8 cellular contexts compared by ENCODE assay signal in the genomic region with DNA sequence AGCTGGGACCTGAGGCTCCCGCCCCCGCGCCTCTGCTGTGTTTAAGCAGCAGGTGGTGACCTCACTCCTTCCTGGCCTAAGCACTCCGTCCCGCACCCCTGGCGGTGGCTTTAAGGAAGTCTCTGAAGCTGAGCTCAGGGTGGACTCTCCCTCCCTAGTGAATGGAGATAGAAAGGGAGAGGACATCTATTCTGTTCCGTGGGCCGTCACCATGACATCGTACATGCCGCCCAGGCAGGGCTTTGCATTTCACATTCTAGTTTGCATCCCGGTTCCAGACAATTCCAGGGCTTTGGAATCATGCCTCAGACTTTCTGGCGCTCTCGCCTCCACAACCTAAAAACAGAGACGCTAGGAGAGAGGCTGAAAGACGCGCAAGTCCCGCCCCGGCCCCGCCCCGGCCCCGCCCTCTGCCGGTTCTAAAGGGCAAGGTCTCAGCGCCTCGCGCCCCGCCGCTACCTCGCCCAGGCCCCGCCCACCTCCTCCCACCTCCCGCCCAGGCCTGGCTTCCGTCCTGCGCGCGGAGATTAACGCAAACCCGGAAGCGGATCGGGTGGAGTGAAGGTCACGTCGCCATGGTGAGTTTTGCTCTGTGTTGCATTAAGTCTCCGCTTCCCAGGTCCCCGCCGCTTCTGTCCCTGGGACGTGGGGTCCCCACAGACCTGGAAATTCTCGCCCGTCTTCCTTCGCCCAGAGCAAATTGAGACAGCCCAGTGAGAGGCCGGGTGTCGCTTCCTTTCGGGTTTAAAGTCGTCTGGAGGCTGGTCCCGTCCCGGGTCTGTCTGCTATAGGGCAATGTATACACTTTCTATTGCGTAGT. TPM values are rescaled to one million over a fixed set of nuclear protein-coding genes. Genes with fewer than 3 reads are reported as not detected.
A peak's percentile ranks its signal among the peaks of the same experiment; 100 is the strongest.
DNase-seq lines count a peak whose midpoint lies in the region; FAIRE-seq and TF ChIP-seq lines count a peak whose summit lies in the region.

Gene ZNF808 (plus strand): TSS at position 535 of the 820 bp plus-strand sequence. CDS start 15,617 bp downstream, outside the sequence.

- H3K27me3 ChIP-seq in Loucy (ENCODE audit: insufficient read depth, low read length, poor library complexity, severe bottlenecking) (no peaks in the 10 kb centered on the region), SJCRH30 (no peaks in the 10 kb centered on the region), neuronal stem cell (ENCODE audit: control insufficient read depth in 3 of 3, insufficient read depth in 3 of 3, low read depth in 1 of 3, low read length in 3 of 3) (no peaks in the 10 kb centered on the region), subcutaneous abdominal adipose tissue (ENCODE audit: control insufficient read depth in 5 of 5, insufficient read depth in 4 of 5, low read length in 5 of 5) (no peaks in the 10 kb centered on the region)

- peak within 1 kb of the TSS; percentile 87 for H3K18ac ChIP-seq in neuronal stem cell (ENCODE audit: low read length)

- peaks cover 22% of the 10 kb centered on the region for H3K79me2 ChIP-seq in Loucy (ENCODE audit: insufficient read depth, low read length)

- peak; percentile 95 for DNase-seq in G401 (ENCODE audit: low spot score)
- DNase-seq in H54 (ENCODE audit: insufficient read length, low spot score): peak; percentile 90
- DNase-seq in SJCRH30: peak; percentile 93 to 95
- peak; percentile 92 to 98 (median 96) for DNase-seq in activated naive CD4-positive, alpha-beta T cell (lab: John Stamatoyannopoulos, UW)
- DNase-seq in foreskin melanocyte: peak; percentile 78
- peak; percentile 89 for DNase-seq in neuronal stem cell (ENCODE audit: low spot score)

- H2BK5ac ChIP-seq in neuronal stem cell (ENCODE audit: low read length): no peak within 1 kb of the TSS

- in situ Hi-C loops in G401 (cut with HindIII; ENCODE audit: low sequenced_read_pairs): no loop called here

- peak within 1 kb of the TSS; percentile 92 for H3K23ac ChIP-seq in neuronal stem cell (ENCODE audit: low read depth, low read length, poor library complexity)

- no peak within 1 kb of the TSS for H3K14ac ChIP-seq in neuronal stem cell (ENCODE audit: low read length)

- no peaks in the 10 kb centered on the region for H3F3A ChIP-seq in Loucy (ENCODE audit: low read depth)

- H3K27ac ChIP-seq in SJCRH30 (peak within 1 kb of the TSS; percentile 73), neuronal stem cell (replicated peaks; ENCODE audit: low read length) (peak within 1 kb of the TSS; percentile 75), subcutaneous abdominal adipose tissue (ENCODE audit: low read depth, low read length) (peak within 1 kb of the TSS; percentile 93)

- no peaks in the 10 kb centered on the region for H3K9me2 ChIP-seq in Loucy (replicated peaks; ENCODE audit: low read depth, low read length)

- FAIRE-seq in H54 (lab: Jason Lieb, UNC): peak; percentile 53

- no peaks in the 10 kb centered on the region for H3K9me3 ChIP-seq in Loucy (ENCODE audit: insufficient read depth, low read depth, low read length)
- H3K9me3 ChIP-seq in SJCRH30 (replicated peaks): 0 out of 2 replicates have a peak, but pooled peaks cover 4% of the 10 kb centered on the region
- H3K9me3 ChIP-seq in neuronal stem cell (replicated peaks in 1 of 2; ENCODE audit: control insufficient read depth in 2 of 2, insufficient read depth in 1 of 2, low read depth in 1 of 2, low read length in 2 of 2): peaks cover 0 to 2% of the 10 kb centered on the region in 2 donors
- no peaks in the 10 kb centered on the region for H3K9me3 ChIP-seq in subcutaneous abdominal adipose tissue (ENCODE audit: control insufficient read depth in 5 of 5, low read length in 5 of 5)

- H2AFZ ChIP-seq in Loucy (ENCODE audit: low read length) (peak within 1 kb of the TSS; percentile 96), neuronal stem cell (ENCODE audit: low read length) (peak within 1 kb of the TSS; percentile 96)

- H3K4me3 ChIP-seq in Loucy (ENCODE audit: low read length, poor library complexity, severe bottlenecking): peak within 1 kb of the TSS; percentile 90
- peak within 1 kb of the TSS; percentile 96 for H3K4me3 ChIP-seq in SJCRH30
- H3K4me3 ChIP-seq in neuronal stem cell (ENCODE audit: low read length in 2 of 2): peak within 1 kb of the TSS; percentile 77 to 91
- peak within 1 kb of the TSS; percentile 87 to 96 (median 93) for H3K4me3 ChIP-seq in subcutaneous abdominal adipose tissue (ENCODE audit: low read depth in 1 of 5, low read length in 5 of 5)

- whole genome bisulfite sequencing in neuronal stem cell (ENCODE audit: extremely low coverage in 2 of 2, insufficient read length in 2 of 2, insufficient replicate concordance in 1 of 2), 2 donors: no CpG with 5 or more reads among the region's 54 CpGs

- H4K8ac ChIP-seq in neuronal stem cell (ENCODE audit: low read depth, low read length): peak within 1 kb of the TSS; percentile 66

- peak; percentile 57; the same call in 1 of the 2 replicates for TF ChIP-seq POLR2A in H54 (IDR thresholded peaks at IDR 0.05; ENCODE audit: low read depth, low read length)

- peaks cover 1% of the 10 kb centered on the region for H3K79me1 ChIP-seq in neuronal stem cell (ENCODE audit: low read depth, low read length)

- no peak within 1 kb of the TSS for H2BK15ac ChIP-seq in neuronal stem cell (ENCODE audit: low read length)

- no peak within 1 kb of the TSS for H2BK12ac ChIP-seq in neuronal stem cell (ENCODE audit: low read length)

- H3K36me3 ChIP-seq in Loucy (ENCODE audit: insufficient read depth, low read length): no peaks in the 10 kb centered on the region
- H3K36me3 ChIP-seq in SJCRH30: no peaks in the 10 kb centered on the region
- peaks cover 0 to 4% of the 10 kb centered on the region in 2 donors for H3K36me3 ChIP-seq in neuronal stem cell (replicated peaks in 1 of 2; ENCODE audit: control insufficient read depth in 2 of 2, insufficient read depth in 2 of 2, low read length in 2 of 2)
- H3K36me3 ChIP-seq in subcutaneous abdominal adipose tissue (ENCODE audit: control insufficient read depth in 5 of 5, insufficient read depth in 5 of 5, low read length in 5 of 5): no peaks in the 10 kb centered on the region

- H3K9ac ChIP-seq in Loucy (ENCODE audit: low read depth, low read length, poor library complexity, severe bottlenecking) (peak within 1 kb of the TSS; percentile 87), neuronal stem cell (ENCODE audit: low read depth, low read length, poor library complexity) (peak within 1 kb of the TSS; percentile 93), subcutaneous abdominal adipose tissue (ENCODE audit: low read length in 5 of 5) (peak within 1 kb of the TSS; percentile 86 to 96 (median 92))

- H3K4me1 ChIP-seq in Loucy (ENCODE audit: insufficient read depth, low read length, poor library complexity, severe bottlenecking) (peaks cover 16% of the 10 kb centered on the region), SJCRH30 (no peaks in the 10 kb centered on the region; the same call in 1 of the 2 replicates), neuronal stem cell (ENCODE audit: control insufficient read depth in 2 of 2, insufficient read depth in 1 of 2, low read depth in 1 of 2, low read length in 2 of 2) (peaks cover 0 to 3% of the 10 kb centered on the region in 2 donors), subcutaneous abdominal adipose tissue (ENCODE audit: control insufficient read depth in 5 of 5, insufficient read depth in 5 of 5, low read length in 5 of 5) (peaks cover 1 to 22% (median 16%) of the 10 kb centered on the region in 5 donors)

- H2AK5ac ChIP-seq in neuronal stem cell (ENCODE audit: low read depth, low read length): peak within 1 kb of the TSS; percentile 54

- H3K4ac ChIP-seq in neuronal stem cell (ENCODE audit: low read length): no peak within 1 kb of the TSS

- H2BK120ac ChIP-seq in neuronal stem cell (ENCODE audit: low read depth, low read length): no peak within 1 kb of the TSS

- peaks cover 5% of the 10 kb centered on the region for H4K20me1 ChIP-seq in Loucy (ENCODE audit: insufficient read depth, low read length, poor library complexity, severe bottlenecking)

- H3K4me2 ChIP-seq in Loucy (ENCODE audit: low read depth, low read length, poor library complexity, severe bottlenecking): peak within 1 kb of the TSS; percentile 100
- H3K4me2 ChIP-seq in neuronal stem cell (ENCODE audit: insufficient read depth, low read length, poor library complexity, severe bottlenecking): peak within 1 kb of the TSS; percentile 95

- peak; percentile 61 for TF ChIP-seq CTCF in Loucy (conservative IDR thresholded peaks at IDR 0.05; ENCODE audit: low read length)

- H4K91ac ChIP-seq in neuronal stem cell (ENCODE audit: low read depth, low read length, poor library complexity): no peak within 1 kb of the TSS

RNA-seq across cellular contexts. Expression of gene ZNF808, which starts in this region (rescaled TPM):
- total RNA-seq in G401 (2014; rRNA removed; shearing (Covaris generic)): 4.2 and 4.5 TPM in 2 replicates
- total RNA-seq in SJCRH30 (2014; rRNA removed; shearing (Covaris generic)): 12.2 and 16.2 TPM in 2 replicates
- 5.6 TPM for polyA plus RNA-seq in neuronal stem cell (2013, experiment 1 of 2)
- polyA plus RNA-seq in neuronal stem cell (2013, experiment 2 of 2): 6.6 TPM

Comparison
In these comparisons a context has a peak if more than half of its experiments do, and no peak if none do; other contexts are left out.
1. Peak in every context shown above with its lines: DNase-seq, H3K4me3 ChIP-seq and H3K27ac ChIP-seq.